ENCODE assay signal across 8 cellular contexts in the genomic region with DNA sequence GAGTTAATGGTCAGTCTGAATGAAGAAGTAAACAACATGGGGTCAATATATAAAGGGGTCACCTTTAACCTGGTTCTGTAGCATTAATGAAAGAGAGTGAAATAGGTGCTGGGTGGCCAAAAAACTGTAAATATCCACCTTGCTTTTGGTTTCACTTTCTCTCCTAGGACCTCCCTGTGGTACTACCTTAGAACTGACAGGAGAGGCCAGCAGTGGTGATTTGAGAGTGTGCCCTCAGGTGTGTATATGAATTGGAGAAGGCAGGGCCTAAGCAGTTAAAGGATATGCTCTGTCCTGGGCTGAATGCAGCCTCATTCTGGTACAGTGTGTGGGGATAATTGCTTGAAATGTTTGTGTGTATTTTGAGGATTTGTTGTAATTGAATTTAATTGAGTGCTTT.
A peak's percentile ranks its signal among the peaks of the same experiment; 100 is the strongest.
DNase-seq lines count a peak whose midpoint lies in the region; ATAC-seq and TF ChIP-seq lines count a peak whose summit lies in the region.

No MANE protein-coding gene starts in this region.

- no peak overlapping the region for H3K18ac ChIP-seq in neuronal stem cell (ENCODE audit: low read length)

- no peak overlapping the region for H2BK12ac ChIP-seq in neuronal stem cell (ENCODE audit: low read length)

- H3K27me3 ChIP-seq in neuronal stem cell (ENCODE audit: control insufficient read depth in 3 of 3, insufficient read depth in 3 of 3, low read depth in 1 of 3, low read length in 3 of 3), result no peaks in the 10 kb centered on the region

- H3K9me3 ChIP-seq in neuronal stem cell (replicated peaks in 1 of 2; ENCODE audit: control insufficient read depth in 2 of 2, insufficient read depth in 1 of 2, low read depth in 1 of 2, low read length in 2 of 2), result no peaks in the 10 kb centered on the region

- H3K27ac ChIP-seq in neuronal stem cell (replicated peaks; ENCODE audit: low read length), result no peak overlapping the region

- H2BK5ac ChIP-seq in neuronal stem cell (ENCODE audit: low read length), result no peak overlapping the region

- no peak overlapping the region for H4K91ac ChIP-seq in neuronal stem cell (ENCODE audit: low read depth, low read length, poor library complexity)

- H3K4me3 ChIP-seq in GM12864 (ENCODE audit: low read depth, low read length) (no peak overlapping the region), epithelial cell of esophagus (ENCODE audit: low read length) (no peak overlapping the region), neuronal stem cell (ENCODE audit: low read length in 2 of 2) (no peak overlapping the region), foreskin fibroblast (ENCODE audit: low read depth in 1 of 2, low read length in 2 of 2) (no peak overlapping the region)

- no peaks in the 10 kb centered on the region for H3K79me1 ChIP-seq in neuronal stem cell (ENCODE audit: low read depth, low read length)

- H4K8ac ChIP-seq in neuronal stem cell (ENCODE audit: low read depth, low read length), result no peak overlapping the region

- ATAC-seq in GM21367 (IDR thresholded peaks at IDR 0.05; ENCODE audit: unreplicated experiment) (peak; percentile 70), HG03469 (IDR thresholded peaks at IDR 0.05; ENCODE audit: unreplicated experiment) (peak; percentile 60)

- no peak overlapping the region for H3K14ac ChIP-seq in neuronal stem cell (ENCODE audit: low read length)

- H3K4me2 ChIP-seq in neuronal stem cell (ENCODE audit: insufficient read depth, low read length, poor library complexity, severe bottlenecking), result no peak overlapping the region

- no peaks in the 10 kb centered on the region for H3K36me3 ChIP-seq in neuronal stem cell (replicated peaks in 1 of 2; ENCODE audit: control insufficient read depth in 2 of 2, insufficient read depth in 2 of 2, low read length in 2 of 2)

- H2BK120ac ChIP-seq in neuronal stem cell (ENCODE audit: low read depth, low read length), result no peak overlapping the region

- peak; percentile 15 for DNase-seq in GM12864 (ENCODE audit: low read depth)
- peak; percentile 11 for DNase-seq in epithelial cell of esophagus (ENCODE audit: low read depth)
- no peak for DNase-seq in neuronal stem cell (ENCODE audit: low spot score)
- DNase-seq in foreskin fibroblast, result no peak
- no peak for DNase-seq in foreskin melanocyte
- DNase-seq in superior temporal gyrus (ENCODE audit: extremely low spot score), result no peak

- no peak overlapping the region for H3K4ac ChIP-seq in neuronal stem cell (ENCODE audit: low read length)

- no peak overlapping the region for H3K23ac ChIP-seq in neuronal stem cell (ENCODE audit: low read depth, low read length, poor library complexity)

- H2BK15ac ChIP-seq in neuronal stem cell (ENCODE audit: low read length), result no peak overlapping the region

- no peak overlapping the region for H2AFZ ChIP-seq in neuronal stem cell (ENCODE audit: low read length)

- no peak overlapping the region for H2AK5ac ChIP-seq in neuronal stem cell (ENCODE audit: low read depth, low read length)

- peaks cover 0 to 1% of the 10 kb centered on the region in 2 donors for H3K4me1 ChIP-seq in neuronal stem cell (ENCODE audit: control insufficient read depth in 2 of 2, insufficient read depth in 1 of 2, low read depth in 1 of 2, low read length in 2 of 2)

- no peak for TF ChIP-seq CTCF in GM12864 (IDR thresholded peaks at IDR 0.05; ENCODE audit: low read depth, low read length, missing control alignments)
- TF ChIP-seq CTCF in epithelial cell of esophagus (IDR thresholded peaks at IDR 0.05; ENCODE audit: insufficient read depth, low read depth, low read length, missing control alignments), result no peak
- no peak for TF ChIP-seq CTCF in foreskin fibroblast (IDR thresholded peaks at IDR 0.05; ENCODE audit: low read depth, low read length)

- H3K9ac ChIP-seq in neuronal stem cell (ENCODE audit: low read depth, low read length, poor library complexity), result no peak overlapping the region

Comparison
In these comparisons a context has a peak if more than half of its experiments do, and no peak if none do; other contexts are left out.
1. DNase-seq: peak in GM12864 (single experiment) and epithelial cell of esophagus (single experiment); none in neuronal stem cell (single experiment), foreskin fibroblast (0 of 2), foreskin melanocyte (single experiment) and superior temporal gyrus (single experiment).